1 cellular context compared by ENCODE assay signal in the genomic region with DNA sequence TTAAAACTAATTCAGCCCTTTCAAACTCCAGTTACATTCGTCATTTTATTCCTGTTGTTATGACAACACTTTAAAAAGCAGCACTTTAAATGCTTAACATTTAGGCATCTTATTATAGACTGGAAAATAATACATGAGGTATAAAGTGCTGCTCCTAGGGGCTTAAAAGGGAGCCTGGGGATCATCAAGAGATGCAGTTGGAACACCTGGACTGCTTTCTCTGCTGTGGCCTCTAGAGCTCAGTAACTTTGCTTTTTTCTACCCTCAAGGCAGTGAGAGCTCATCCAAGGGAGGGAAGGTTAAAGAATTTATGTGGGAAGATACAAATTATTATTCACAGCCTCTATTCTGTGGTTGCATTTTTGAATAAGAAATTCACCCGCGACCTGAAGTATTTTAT.
TF ChIP-seq lines count a peak whose summit lies in the region.

No MANE protein-coding gene starts in this region.

TF ChIP-seq in GM23338, 12 proteins besides CTCF, POLR2A, EP300 and RAD21:
- no peak for TF ChIP-seq STAT1 (IDR thresholded peaks at IDR 0.05; ENCODE audit: unreplicated experiment)
- TF ChIP-seq, protein P1, sequence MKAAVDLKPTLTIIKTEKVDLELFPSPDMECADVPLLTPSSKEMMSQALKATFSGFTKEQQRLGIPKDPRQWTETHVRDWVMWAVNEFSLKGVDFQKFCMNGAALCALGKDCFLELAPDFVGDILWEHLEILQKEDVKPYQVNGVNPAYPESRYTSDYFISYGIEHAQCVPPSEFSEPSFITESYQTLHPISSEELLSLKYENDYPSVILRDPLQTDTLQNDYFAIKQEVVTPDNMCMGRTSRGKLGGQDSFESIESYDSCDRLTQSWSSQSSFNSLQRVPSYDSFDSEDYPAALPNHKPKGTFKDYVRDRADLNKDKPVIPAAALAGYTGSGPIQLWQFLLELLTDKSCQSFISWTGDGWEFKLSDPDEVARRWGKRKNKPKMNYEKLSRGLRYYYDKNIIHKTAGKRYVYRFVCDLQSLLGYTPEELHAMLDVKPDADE (IDR thresholded peaks at IDR 0.05), result no peak
- no peak for TF ChIP-seq ZNF114 (CRISPR knock-in tag; IDR thresholded peaks at IDR 0.05)
- TF ChIP-seq JUNB (IDR thresholded peaks at IDR 0.05; ENCODE audit: unreplicated experiment), result no peak
- TF ChIP-seq EZH2phosphoT487 (IDR thresholded peaks at IDR 0.05; ENCODE audit: unreplicated experiment), result no peak
- TF ChIP-seq, protein P2, sequence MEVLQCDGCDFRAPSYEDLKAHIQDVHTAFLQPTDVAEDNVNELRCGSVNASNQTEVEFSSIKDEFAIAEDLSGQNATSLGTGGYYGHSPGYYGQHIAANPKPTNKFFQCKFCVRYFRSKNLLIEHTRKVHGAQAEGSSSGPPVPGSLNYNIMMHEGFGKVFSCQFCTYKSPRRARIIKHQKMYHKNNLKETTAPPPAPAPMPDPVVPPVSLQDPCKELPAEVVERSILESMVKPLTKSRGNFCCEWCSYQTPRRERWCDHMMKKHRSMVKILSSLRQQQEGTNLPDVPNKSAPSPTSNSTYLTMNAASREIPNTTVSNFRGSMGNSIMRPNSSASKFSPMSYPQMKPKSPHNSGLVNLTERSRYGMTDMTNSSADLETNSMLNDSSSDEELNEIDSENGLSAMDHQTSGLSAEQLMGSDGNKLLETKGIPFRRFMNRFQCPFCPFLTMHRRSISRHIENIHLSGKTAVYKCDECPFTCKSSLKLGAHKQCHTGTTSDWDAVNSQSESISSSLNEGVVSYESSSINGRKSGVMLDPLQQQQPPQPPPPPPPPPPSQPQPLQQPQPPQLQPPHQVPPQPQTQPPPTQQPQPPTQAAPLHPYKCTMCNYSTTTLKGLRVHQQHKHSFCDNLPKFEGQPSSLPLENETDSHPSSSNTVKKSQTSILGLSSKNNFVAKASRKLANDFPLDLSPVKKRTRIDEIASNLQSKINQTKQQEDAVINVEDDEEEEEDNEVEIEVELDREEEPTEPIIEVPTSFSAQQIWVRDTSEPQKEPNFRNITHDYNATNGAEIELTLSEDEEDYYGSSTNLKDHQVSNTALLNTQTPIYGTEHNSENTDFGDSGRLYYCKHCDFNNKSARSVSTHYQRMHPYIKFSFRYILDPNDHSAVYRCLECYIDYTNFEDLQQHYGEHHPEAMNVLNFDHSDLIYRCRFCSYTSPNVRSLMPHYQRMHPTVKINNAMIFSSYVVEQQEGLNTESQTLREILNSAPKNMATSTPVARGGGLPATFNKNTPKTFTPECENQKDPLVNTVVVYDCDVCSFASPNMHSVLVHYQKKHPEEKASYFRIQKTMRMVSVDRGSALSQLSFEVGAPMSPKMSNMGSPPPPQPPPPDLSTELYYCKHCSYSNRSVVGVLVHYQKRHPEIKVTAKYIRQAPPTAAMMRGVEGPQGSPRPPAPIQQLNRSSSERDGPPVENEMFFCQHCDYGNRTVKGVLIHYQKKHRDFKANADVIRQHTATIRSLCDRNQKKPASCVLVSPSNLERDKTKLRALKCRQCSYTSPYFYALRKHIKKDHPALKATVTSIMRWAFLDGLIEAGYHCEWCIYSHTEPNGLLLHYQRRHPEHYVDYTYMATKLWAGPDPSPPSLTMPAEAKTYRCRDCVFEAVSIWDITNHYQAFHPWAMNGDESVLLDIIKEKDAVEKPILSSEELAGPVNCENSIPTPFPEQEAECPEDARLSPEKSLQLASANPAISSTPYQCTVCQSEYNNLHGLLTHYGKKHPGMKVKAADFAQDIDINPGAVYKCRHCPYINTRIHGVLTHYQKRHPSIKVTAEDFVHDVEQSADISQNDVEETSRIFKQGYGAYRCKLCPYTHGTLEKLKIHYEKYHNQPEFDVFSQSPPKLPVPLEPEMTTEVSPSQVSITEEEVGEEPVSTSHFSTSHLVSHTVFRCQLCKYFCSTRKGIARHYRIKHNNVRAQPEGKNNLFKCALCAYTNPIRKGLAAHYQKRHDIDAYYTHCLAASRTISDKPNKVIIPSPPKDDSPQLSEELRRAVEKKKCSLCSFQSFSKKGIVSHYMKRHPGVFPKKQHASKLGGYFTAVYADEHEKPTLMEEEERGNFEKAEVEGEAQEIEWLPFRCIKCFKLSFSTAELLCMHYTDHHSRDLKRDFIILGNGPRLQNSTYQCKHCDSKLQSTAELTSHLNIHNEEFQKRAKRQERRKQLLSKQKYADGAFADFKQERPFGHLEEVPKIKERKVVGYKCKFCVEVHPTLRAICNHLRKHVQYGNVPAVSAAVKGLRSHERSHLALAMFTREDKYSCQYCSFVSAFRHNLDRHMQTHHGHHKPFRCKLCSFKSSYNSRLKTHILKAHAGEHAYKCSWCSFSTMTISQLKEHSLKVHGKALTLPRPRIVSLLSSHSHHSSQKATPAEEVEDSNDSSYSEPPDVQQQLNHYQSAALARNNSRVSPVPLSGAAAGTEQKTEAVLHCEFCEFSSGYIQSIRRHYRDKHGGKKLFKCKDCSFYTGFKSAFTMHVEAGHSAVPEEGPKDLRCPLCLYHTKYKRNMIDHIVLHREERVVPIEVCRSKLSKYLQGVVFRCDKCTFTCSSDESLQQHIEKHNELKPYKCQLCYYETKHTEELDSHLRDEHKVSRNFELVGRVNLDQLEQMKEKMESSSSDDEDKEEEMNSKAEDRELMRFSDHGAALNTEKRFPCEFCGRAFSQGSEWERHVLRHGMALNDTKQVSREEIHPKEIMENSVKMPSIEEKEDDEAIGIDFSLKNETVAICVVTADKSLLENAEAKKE (CRISPR knock-in tag; IDR thresholded peaks at IDR 0.05), result no peak
- no peak for TF ChIP-seq POLR2AphosphoS5 (IDR thresholded peaks at IDR 0.05; ENCODE audit: low read depth)
